1 cellular context compared by ENCODE assay signal in the genomic region with DNA sequence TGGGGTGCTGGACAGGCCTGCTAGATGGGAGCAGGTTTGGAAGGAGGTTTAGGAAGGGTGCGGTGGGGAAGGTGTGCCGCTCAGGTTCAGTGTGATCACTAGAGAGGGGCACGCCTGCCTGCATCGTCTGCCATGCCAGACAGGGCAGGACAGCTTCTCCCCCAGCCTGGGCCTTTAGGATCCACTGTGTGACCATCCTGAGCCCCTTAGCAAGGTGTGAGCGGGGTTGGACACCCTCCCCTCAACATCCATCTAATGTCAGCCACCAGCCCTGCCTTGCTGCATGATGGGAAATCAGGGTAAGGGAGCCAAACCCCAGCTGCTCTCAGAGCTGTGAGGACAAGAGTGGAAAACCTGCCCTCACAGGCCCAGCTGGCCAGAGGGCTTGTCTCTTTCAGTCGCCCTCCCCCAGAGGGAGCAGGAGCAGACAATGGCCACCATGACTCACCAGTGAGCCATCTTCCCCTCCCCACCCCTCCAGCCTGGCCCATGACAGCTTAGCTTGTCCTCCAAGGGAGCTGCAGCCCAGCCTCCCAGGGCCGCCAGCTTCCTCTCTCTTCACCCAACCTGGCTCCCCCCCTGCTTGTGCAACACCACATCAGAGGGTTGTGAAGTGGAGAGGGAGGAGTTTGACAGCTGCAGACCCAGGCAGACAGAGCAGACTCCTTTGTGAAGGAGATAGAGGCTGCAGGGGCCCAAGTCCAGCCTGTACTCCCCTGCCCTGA.
TF ChIP-seq lines count a peak whose summit lies in the region.

No MANE protein-coding gene starts in this region.

TF ChIP-seq in HEK293, 187 proteins besides CTCF, POLR2A, EP300 and RAD21 (continued from another document and continues in another):
- TF ChIP-seq, protein P1, sequence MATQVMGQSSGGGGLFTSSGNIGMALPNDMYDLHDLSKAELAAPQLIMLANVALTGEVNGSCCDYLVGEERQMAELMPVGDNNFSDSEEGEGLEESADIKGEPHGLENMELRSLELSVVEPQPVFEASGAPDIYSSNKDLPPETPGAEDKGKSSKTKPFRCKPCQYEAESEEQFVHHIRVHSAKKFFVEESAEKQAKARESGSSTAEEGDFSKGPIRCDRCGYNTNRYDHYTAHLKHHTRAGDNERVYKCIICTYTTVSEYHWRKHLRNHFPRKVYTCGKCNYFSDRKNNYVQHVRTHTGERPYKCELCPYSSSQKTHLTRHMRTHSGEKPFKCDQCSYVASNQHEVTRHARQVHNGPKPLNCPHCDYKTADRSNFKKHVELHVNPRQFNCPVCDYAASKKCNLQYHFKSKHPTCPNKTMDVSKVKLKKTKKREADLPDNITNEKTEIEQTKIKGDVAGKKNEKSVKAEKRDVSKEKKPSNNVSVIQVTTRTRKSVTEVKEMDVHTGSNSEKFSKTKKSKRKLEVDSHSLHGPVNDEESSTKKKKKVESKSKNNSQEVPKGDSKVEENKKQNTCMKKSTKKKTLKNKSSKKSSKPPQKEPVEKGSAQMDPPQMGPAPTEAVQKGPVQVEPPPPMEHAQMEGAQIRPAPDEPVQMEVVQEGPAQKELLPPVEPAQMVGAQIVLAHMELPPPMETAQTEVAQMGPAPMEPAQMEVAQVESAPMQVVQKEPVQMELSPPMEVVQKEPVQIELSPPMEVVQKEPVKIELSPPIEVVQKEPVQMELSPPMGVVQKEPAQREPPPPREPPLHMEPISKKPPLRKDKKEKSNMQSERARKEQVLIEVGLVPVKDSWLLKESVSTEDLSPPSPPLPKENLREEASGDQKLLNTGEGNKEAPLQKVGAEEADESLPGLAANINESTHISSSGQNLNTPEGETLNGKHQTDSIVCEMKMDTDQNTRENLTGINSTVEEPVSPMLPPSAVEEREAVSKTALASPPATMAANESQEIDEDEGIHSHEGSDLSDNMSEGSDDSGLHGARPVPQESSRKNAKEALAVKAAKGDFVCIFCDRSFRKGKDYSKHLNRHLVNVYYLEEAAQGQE (tag by site-specific recombination; IDR thresholded peaks at IDR 0.05): no peak
- TF ChIP-seq ZNF777 (tag by site-specific recombination; IDR thresholded peaks at IDR 0.05; ENCODE audit: borderline replicate concordance) (no peak), SP7 (tag by site-specific recombination; IDR thresholded peaks at IDR 0.05) (0 out of 2 replicates have a peak, but pooled peaks have one; percentile 35), GLI2 (tag by site-specific recombination; IDR thresholded peaks at IDR 0.05; ENCODE audit: borderline replicate concordance, low read depth) (no peak), ZNF792 (tag by site-specific recombination; IDR thresholded peaks at IDR 0.05) (no peak), ZNF558 (tag by site-specific recombination; IDR thresholded peaks at IDR 0.05) (no peak), ZNF664 (tag by site-specific recombination; IDR thresholded peaks at IDR 0.05) (no peak), YY1 (tag by site-specific recombination; IDR thresholded peaks at IDR 0.05) (no peak; the same call in 1 of the 2 replicates), ZNF624 (tag by site-specific recombination; IDR thresholded peaks at IDR 0.05) (no peak), ZNF426 (tag by site-specific recombination; IDR thresholded peaks at IDR 0.05) (no peak), ZNF571 (tag by site-specific recombination; IDR thresholded peaks at IDR 0.05) (no peak), KLF10 (tag by site-specific recombination; IDR thresholded peaks at IDR 0.05) (no peak), ZNF416 (tag by site-specific recombination; IDR thresholded peaks at IDR 0.05) (no peak), KLF1 (tag by site-specific recombination; IDR thresholded peaks at IDR 0.05) (peak; percentile 51; the same call in 1 of the 2 replicates), SETDB1 (IDR thresholded peaks at IDR 0.05; ENCODE audit: insufficient read length, low read length) (no peak), ZNF555 (tag by site-specific recombination; conservative IDR thresholded peaks at IDR 0.05) (no peak), ZFHX2 (tag by site-specific recombination; conservative IDR thresholded peaks at IDR 0.05) (no peak), ZNF701 (tag by site-specific recombination; IDR thresholded peaks at IDR 0.05) (no peak), ZNF311 (tag by site-specific recombination; IDR thresholded peaks at IDR 0.05; ENCODE audit: borderline replicate concordance) (no peak), ZNF266 (tag by site-specific recombination; IDR thresholded peaks at IDR 0.05; ENCODE audit: low read depth) (no peak), SP2 (tag by site-specific recombination; IDR thresholded peaks at IDR 0.05) (peak; percentile 61), KLF16 (tag by site-specific recombination; IDR thresholded peaks at IDR 0.05) (no peak), KLF9 (tag by site-specific recombination; IDR thresholded peaks at IDR 0.05; ENCODE audit: low read depth) (no peak), ZNF596 (tag by site-specific recombination; IDR thresholded peaks at IDR 0.05) (no peak), ZNF138 (tag by site-specific recombination; IDR thresholded peaks at IDR 0.05; ENCODE audit: borderline replicate concordance) (no peak), TRIM28 (IDR thresholded peaks at IDR 0.05; ENCODE audit: borderline replicate concordance, low read length) (no peak), ZBTB17 (tag by site-specific recombination; IDR thresholded peaks at IDR 0.05) (peak; percentile 33; the same call in 1 of the 2 replicates), ZSCAN23 (tag by site-specific recombination; IDR thresholded peaks at IDR 0.05) (no peak), HOXC10 (CRISPR knock-in tag; IDR thresholded peaks at IDR 0.05) (no peak), SP3 (tag by site-specific recombination; IDR thresholded peaks at IDR 0.05) (no peak), ZNF843 (tag by site-specific recombination; IDR thresholded peaks at IDR 0.05) (no peak), ZNF341 (tag by site-specific recombination; IDR thresholded peaks at IDR 0.05; ENCODE audit: low read depth) (peak; percentile 39; the same call in 1 of the 2 replicates), ZNF155 (tag by site-specific recombination; IDR thresholded peaks at IDR 0.05) (no peak), ZNF791 (tag by site-specific recombination; IDR thresholded peaks at IDR 0.05) (no peak), ZBTB21 (tag by site-specific recombination; IDR thresholded peaks at IDR 0.05) (no peak), OSR2 (tag by site-specific recombination; IDR thresholded peaks at IDR 0.05) (0 out of 2 replicates have a peak, but pooled peaks have one; percentile 57), ZNF473 (tag by site-specific recombination; IDR thresholded peaks at IDR 0.05) (no peak), ZNF324 (tag by site-specific recombination; IDR thresholded peaks at IDR 0.05) (no peak), ZEB2 (tag by site-specific recombination; IDR thresholded peaks at IDR 0.05) (0 out of 2 replicates have a peak, but pooled peaks have one; percentile 50), ZNF140 (tag by site-specific recombination; IDR thresholded peaks at IDR 0.05) (no peak), ZNF707 (tag by site-specific recombination; IDR thresholded peaks at IDR 0.05) (no peak)
- TF ChIP-seq, protein P2, sequence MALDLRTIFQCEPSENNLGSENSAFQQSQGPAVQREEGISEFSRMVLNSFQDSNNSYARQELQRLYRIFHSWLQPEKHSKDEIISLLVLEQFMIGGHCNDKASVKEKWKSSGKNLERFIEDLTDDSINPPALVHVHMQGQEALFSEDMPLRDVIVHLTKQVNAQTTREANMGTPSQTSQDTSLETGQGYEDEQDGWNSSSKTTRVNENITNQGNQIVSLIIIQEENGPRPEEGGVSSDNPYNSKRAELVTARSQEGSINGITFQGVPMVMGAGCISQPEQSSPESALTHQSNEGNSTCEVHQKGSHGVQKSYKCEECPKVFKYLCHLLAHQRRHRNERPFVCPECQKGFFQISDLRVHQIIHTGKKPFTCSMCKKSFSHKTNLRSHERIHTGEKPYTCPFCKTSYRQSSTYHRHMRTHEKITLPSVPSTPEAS (tag by site-specific recombination; IDR thresholded peaks at IDR 0.05): no peak
- TF ChIP-seq, protein P3, sequence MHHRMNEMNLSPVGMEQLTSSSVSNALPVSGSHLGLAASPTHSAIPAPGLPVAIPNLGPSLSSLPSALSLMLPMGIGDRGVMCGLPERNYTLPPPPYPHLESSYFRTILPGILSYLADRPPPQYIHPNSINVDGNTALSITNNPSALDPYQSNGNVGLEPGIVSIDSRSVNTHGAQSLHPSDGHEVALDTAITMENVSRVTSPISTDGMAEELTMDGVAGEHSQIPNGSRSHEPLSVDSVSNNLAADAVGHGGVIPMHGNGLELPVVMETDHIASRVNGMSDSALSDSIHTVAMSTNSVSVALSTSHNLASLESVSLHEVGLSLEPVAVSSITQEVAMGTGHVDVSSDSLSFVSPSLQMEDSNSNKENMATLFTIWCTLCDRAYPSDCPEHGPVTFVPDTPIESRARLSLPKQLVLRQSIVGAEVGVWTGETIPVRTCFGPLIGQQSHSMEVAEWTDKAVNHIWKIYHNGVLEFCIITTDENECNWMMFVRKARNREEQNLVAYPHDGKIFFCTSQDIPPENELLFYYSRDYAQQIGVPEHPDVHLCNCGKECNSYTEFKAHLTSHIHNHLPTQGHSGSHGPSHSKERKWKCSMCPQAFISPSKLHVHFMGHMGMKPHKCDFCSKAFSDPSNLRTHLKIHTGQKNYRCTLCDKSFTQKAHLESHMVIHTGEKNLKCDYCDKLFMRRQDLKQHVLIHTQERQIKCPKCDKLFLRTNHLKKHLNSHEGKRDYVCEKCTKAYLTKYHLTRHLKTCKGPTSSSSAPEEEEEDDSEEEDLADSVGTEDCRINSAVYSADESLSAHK (tag by site-specific recombination; IDR thresholded peaks at IDR 0.05): no peak
- TF ChIP-seq, protein P4, sequence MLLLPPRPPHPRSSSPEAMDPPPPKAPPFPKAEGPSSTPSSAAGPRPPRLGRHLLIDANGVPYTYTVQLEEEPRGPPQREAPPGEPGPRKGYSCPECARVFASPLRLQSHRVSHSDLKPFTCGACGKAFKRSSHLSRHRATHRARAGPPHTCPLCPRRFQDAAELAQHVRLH (tag by site-specific recombination; IDR thresholded peaks at IDR 0.05): no peak
- TF ChIP-seq, protein P5, sequence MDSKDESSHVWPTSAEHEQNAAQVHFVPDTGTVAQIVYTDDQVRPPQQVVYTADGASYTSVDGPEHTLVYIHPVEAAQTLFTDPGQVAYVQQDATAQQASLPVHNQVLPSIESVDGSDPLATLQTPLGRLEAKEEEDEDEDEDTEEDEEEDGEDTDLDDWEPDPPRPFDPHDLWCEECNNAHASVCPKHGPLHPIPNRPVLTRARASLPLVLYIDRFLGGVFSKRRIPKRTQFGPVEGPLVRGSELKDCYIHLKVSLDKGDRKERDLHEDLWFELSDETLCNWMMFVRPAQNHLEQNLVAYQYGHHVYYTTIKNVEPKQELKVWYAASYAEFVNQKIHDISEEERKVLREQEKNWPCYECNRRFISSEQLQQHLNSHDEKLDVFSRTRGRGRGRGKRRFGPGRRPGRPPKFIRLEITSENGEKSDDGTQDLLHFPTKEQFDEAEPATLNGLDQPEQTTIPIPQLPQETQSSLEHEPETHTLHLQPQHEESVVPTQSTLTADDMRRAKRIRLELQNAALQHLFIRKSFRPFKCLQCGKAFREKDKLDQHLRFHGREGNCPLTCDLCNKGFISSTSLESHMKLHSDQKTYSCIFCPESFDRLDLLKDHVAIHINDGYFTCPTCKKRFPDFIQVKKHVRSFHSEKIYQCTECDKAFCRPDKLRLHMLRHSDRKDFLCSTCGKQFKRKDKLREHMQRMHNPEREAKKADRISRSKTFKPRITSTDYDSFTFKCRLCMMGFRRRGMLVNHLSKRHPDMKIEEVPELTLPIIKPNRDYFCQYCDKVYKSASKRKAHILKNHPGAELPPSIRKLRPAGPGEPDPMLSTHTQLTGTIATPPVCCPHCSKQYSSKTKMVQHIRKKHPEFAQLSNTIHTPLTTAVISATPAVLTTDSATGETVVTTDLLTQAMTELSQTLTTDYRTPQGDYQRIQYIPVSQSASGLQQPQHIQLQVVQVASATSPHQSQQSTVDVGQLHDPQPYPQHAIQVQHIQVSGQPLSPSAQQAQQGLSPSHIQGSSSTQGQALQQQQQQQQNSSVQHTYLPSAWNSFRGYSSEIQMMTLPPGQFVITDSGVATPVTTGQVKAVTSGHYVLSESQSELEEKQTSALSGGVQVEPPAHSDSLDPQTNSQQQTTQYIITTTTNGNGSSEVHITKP (tag by site-specific recombination; IDR thresholded peaks at IDR 0.05): peak; percentile 32; the same call in 1 of the 2 replicates
- TF ChIP-seq, protein P6, sequence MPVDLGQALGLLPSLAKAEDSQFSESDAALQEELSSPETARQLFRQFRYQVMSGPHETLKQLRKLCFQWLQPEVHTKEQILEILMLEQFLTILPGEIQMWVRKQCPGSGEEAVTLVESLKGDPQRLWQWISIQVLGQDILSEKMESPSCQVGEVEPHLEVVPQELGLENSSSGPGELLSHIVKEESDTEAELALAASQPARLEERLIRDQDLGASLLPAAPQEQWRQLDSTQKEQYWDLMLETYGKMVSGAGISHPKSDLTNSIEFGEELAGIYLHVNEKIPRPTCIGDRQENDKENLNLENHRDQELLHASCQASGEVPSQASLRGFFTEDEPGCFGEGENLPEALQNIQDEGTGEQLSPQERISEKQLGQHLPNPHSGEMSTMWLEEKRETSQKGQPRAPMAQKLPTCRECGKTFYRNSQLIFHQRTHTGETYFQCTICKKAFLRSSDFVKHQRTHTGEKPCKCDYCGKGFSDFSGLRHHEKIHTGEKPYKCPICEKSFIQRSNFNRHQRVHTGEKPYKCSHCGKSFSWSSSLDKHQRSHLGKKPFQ (tag by site-specific recombination; IDR thresholded peaks at IDR 0.05): no peak
- TF ChIP-seq, protein P7, sequence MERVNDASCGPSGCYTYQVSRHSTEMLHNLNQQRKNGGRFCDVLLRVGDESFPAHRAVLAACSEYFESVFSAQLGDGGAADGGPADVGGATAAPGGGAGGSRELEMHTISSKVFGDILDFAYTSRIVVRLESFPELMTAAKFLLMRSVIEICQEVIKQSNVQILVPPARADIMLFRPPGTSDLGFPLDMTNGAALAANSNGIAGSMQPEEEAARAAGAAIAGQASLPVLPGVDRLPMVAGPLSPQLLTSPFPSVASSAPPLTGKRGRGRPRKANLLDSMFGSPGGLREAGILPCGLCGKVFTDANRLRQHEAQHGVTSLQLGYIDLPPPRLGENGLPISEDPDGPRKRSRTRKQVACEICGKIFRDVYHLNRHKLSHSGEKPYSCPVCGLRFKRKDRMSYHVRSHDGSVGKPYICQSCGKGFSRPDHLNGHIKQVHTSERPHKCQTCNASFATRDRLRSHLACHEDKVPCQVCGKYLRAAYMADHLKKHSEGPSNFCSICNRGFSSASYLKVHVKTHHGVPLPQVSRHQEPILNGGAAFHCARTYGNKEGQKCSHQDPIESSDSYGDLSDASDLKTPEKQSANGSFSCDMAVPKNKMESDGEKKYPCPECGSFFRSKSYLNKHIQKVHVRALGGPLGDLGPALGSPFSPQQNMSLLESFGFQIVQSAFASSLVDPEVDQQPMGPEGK (tag by site-specific recombination; IDR thresholded peaks at IDR 0.05): peak; percentile 73
- TF ChIP-seq, protein P8, sequence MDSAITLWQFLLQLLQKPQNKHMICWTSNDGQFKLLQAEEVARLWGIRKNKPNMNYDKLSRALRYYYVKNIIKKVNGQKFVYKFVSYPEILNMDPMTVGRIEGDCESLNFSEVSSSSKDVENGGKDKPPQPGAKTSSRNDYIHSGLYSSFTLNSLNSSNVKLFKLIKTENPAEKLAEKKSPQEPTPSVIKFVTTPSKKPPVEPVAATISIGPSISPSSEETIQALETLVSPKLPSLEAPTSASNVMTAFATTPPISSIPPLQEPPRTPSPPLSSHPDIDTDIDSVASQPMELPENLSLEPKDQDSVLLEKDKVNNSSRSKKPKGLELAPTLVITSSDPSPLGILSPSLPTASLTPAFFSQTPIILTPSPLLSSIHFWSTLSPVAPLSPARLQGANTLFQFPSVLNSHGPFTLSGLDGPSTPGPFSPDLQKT (IDR thresholded peaks at IDR 0.05; ENCODE audit: borderline replicate concordance, low read depth, low read length): no peak
